ENCODE assay signal across 23 cellular contexts in genomic region chr14:52091913-52092312, GRCh38. TPM values are rescaled to one million over a fixed set of nuclear protein-coding genes. Genes with fewer than 3 reads are reported as not detected.
"Had no signal": no experiment of that assay in that cellular context is flagged by ENCODE, and none has a peak within 500 bp of the region (broad histone marks: within the 10 kb centered on the region; RNA-seq: fewer than 3 reads in every experiment).

No MANE protein-coding gene starts in this region.

- H3K4me1 ChIP-seq: Peyer's patch had no signal

- ATAC-seq: activated CD8-positive, alpha-beta memory T cell treated with anti-CD3 and anti-CD28 coated beads, Interleukin-2, amount 10 ng/mL, durations not matched to agents 7 days and 5 days had no signal

- H3K27ac ChIP-seq: Peyer's patch, RWPE1 had no signal

- H3K36me3 ChIP-seq: Peyer's patch had no signal

- H3K27me3 ChIP-seq: Peyer's patch had no signal

- DNase-seq: activated CD4-positive, alpha-beta T cell treated with anti-CD3 and anti-CD28 coated beads for 48 hours; activated CD4-positive, alpha-beta T cell treated with anti-CD3 and anti-CD28 coated beads, Interleukin-2, amount 50 U/mL, for 4 hours; activated CD4-positive, CD25-positive, alpha-beta regulatory T cell treated with anti-CD3 and anti-CD28 coated beads, Interleukin-2, amount 50 U/mL, for 72 hours; activated CD8-positive, alpha-beta memory T cell treated with anti-CD3 and anti-CD28 coated beads, Interleukin-2, amount 10 ng/mL, durations not matched to agents 7 days and 5 days; activated effector memory CD4-positive, alpha-beta T cell treated with Interleukin-2 at 50 U/mL for 16 hours; activated naive CD4-positive, alpha-beta T cell; activated T-cell treated with anti-CD3 and anti-CD28 coated beads, Interleukin-2, amount 50 U/mL, for 24 hours; amniotic stem cell; IMR-90; Kasumi-1; KBM-7; NCI-H1105 treated with DMSO at 0.1 percent for 48 hours; NCI-H1436 treated with DMSO at 0.1 percent for 48 hours; NCI-H187; NCI-H2081 treated with DMSO at 0.1 percent for 48 hours; NCI-H2171; NCI-H2227 treated with DMSO at 0.1 percent for 48 hours; NCI-H446 treated with DMSO at 0.1 percent for 48 hours; NCI-H526 treated with DMSO at 0.1 percent for 48 hours; Peyer's patch; SHP77 treated with DMSO at 0.1 percent for 48 hours had no signal

- H3K4me3 ChIP-seq: Peyer's patch had no signal

- H3K9me3 ChIP-seq: Peyer's patch had no signal

RNA-seq across cellular contexts. Expression of gene NID2, which starts 23.1 kb away (rescaled TPM):
- total RNA-seq: SK-MEL-5 had no signal
